ENCODE assay signal across 1 cellular context in the genomic region with DNA sequence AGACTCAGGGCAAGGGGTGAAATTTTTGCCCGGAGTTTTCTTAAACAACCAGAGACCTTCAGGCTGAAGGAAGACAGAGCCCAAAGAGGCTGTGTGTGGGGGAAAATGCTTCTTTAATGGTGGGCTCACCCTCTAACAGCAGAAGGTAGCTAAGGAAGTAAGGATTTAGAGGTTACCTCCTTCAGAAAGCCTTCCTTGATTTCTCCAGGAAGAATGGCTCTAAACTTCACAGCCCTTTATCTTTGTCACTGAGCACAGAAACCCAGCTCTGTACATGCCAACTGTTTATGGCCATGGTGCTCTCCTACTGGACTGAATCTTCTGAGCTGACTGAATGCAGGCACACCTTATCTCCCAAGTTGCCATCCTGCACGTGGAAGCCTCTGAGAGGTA.
TF ChIP-seq lines count a peak whose summit lies in the region.

No MANE protein-coding gene starts in this region.

TF ChIP-seq in IMR-90, 13 proteins besides CTCF, POLR2A, EP300 and RAD21 (continued from another document):
- TF ChIP-seq, protein P1, sequence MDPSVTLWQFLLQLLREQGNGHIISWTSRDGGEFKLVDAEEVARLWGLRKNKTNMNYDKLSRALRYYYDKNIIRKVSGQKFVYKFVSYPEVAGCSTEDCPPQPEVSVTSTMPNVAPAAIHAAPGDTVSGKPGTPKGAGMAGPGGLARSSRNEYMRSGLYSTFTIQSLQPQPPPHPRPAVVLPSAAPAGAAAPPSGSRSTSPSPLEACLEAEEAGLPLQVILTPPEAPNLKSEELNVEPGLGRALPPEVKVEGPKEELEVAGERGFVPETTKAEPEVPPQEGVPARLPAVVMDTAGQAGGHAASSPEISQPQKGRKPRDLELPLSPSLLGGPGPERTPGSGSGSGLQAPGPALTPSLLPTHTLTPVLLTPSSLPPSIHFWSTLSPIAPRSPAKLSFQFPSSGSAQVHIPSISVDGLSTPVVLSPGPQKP (IDR thresholded peaks at IDR 0.05; ENCODE audit: borderline replicate concordance, low read depth, low read length): no peak
- TF ChIP-seq RCOR1 (IDR thresholded peaks at IDR 0.05; ENCODE audit: insufficient replicate concordance, low read length): no peak
- no peak for TF ChIP-seq CEBPB (IDR thresholded peaks at IDR 0.05; ENCODE audit: low read depth, low read length)
- no peak for TF ChIP-seq RFX5 (IDR thresholded peaks at IDR 0.05; ENCODE audit: low read depth, low read length)
- TF ChIP-seq BHLHE40 (IDR thresholded peaks at IDR 0.05; ENCODE audit: low read depth, low read length): no peak
- TF ChIP-seq, protein P2, sequence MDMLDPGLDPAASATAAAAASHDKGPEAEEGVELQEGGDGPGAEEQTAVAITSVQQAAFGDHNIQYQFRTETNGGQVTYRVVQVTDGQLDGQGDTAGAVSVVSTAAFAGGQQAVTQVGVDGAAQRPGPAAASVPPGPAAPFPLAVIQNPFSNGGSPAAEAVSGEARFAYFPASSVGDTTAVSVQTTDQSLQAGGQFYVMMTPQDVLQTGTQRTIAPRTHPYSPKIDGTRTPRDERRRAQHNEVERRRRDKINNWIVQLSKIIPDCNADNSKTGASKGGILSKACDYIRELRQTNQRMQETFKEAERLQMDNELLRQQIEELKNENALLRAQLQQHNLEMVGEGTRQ (IDR thresholded peaks at IDR 0.05; ENCODE audit: low read depth, low read length): no peak
- TF ChIP-seq CHD1 (IDR thresholded peaks at IDR 0.05; ENCODE audit: low read depth, low read length): no peak
